ENCODE assay signal across 7 cellular contexts in genomic region chr6:26363882-26364825, GRCh38. TPM values are rescaled to one million over a fixed set of nuclear protein-coding genes. Genes with fewer than 3 reads are reported as not detected.
A peak's percentile ranks its signal among the peaks of the same experiment; 100 is the strongest.
DNase-seq lines count a peak whose midpoint lies in the region; ATAC-seq lines count a peak whose summit lies in the region.
"Had no signal": no experiment of that assay in that cellular context is flagged by ENCODE, and none has a peak within 500 bp of the region (broad histone marks: within the 10 kb centered on the region; RNA-seq: fewer than 3 reads in every experiment).

No MANE protein-coding gene starts in this region.

- no peaks in the 10 kb centered on the region for H3K9me3 Mint-ChIP-seq in CD4-positive, CD25-positive, alpha-beta regulatory T cell
- peaks cover 0 to 2% (median 0%) of the 10 kb centered on the region in 6 donors for H3K9me3 Mint-ChIP-seq in immature natural killer cell
- H3K9me3 Mint-ChIP-seq: natural killer cell treated with Interleukin-12 subunit alpha and Interleukin-12 subunit beta and Interleukin-15 and Interleukin-18, amount 100 ng/mL, for 72 hours had no signal

- H3K4me3 ChIP-seq in CD4-positive, CD25-positive, alpha-beta regulatory T cell (ENCODE audit: low read depth, low read length): peak overlapping the region; percentile 97

- peaks cover 67% of the 10 kb centered on the region for H3K4me1 ChIP-seq in CD4-positive, CD25-positive, alpha-beta regulatory T cell (ENCODE audit: control insufficient read depth, insufficient read depth, low read length, poor library complexity, severe bottlenecking)

- peaks cover 2% of the 10 kb centered on the region for H3K36me3 ChIP-seq in CD4-positive, CD25-positive, alpha-beta regulatory T cell (ENCODE audit: control insufficient read depth, insufficient read depth, low read length)

- DNase-seq in CD4-positive, CD25-positive, alpha-beta regulatory T cell: peak in 2 of 3 donors; percentile 40 to 61
- DNase-seq in RPMI7951 (ENCODE audit: low read depth) (peak; percentile 40), immature natural killer cell (peak; percentile 36 to 56 (median 48)), NCI-H2196 treated with DMSO at 0.1 percent for 48 hours (lab: John Stamatoyannopoulos, UW; ENCODE audit: unreplicated experiment) (no peak), RKO (ENCODE audit: low spot score) (no peak)

- H3K9me3 ChIP-seq in CD4-positive, CD25-positive, alpha-beta regulatory T cell (ENCODE audit: control insufficient read depth in 2 of 2, low read length in 2 of 2): no peaks in the 10 kb centered on the region

- ATAC-seq in CD4-positive, CD25-positive, alpha-beta regulatory T cell (ENCODE audit: low read depth in 2 of 2): peak; percentile 17 to 25
- no peak for ATAC-seq in HG02623 (IDR thresholded peaks at IDR 0.05; ENCODE audit: unreplicated experiment)

- peak overlapping the region; percentile 94 for H3K27ac ChIP-seq in CD4-positive, CD25-positive, alpha-beta regulatory T cell (ENCODE audit: insufficient read depth, low read length, poor library complexity, severe bottlenecking)

- H3K27ac Mint-ChIP-seq in CD4-positive, CD25-positive, alpha-beta regulatory T cell: no peak overlapping the region
- H3K27ac Mint-ChIP-seq in immature natural killer cell: no peak overlapping the region
- H3K27ac Mint-ChIP-seq: natural killer cell treated with Interleukin-12 subunit alpha and Interleukin-12 subunit beta and Interleukin-15 and Interleukin-18, amount 100 ng/mL, for 72 hours had no signal

- no peaks in the 10 kb centered on the region for H3K27me3 Mint-ChIP-seq in CD4-positive, CD25-positive, alpha-beta regulatory T cell
- H3K27me3 Mint-ChIP-seq in immature natural killer cell (ENCODE audit: low read depth in 3 of 3): peaks cover 0 to 7% (median 0%) of the 10 kb centered on the region in 3 donors
- H3K27me3 Mint-ChIP-seq: natural killer cell treated with Interleukin-12 subunit alpha and Interleukin-12 subunit beta and Interleukin-15 and Interleukin-18, amount 100 ng/mL, for 72 hours had no signal

- no peak overlapping the region for H3K4me3 Mint-ChIP-seq in CD4-positive, CD25-positive, alpha-beta regulatory T cell
- no peak overlapping the region for H3K4me3 Mint-ChIP-seq in immature natural killer cell

- H3K36me3 Mint-ChIP-seq in CD4-positive, CD25-positive, alpha-beta regulatory T cell: peaks cover 13% of the 10 kb centered on the region
- H3K36me3 Mint-ChIP-seq in immature natural killer cell: peaks cover 2 to 14% (median 8%) of the 10 kb centered on the region in 3 donors

- H3K4me1 Mint-ChIP-seq in CD4-positive, CD25-positive, alpha-beta regulatory T cell: peaks cover 24 to 61% (median 51%) of the 10 kb centered on the region in 4 donors
- peaks cover 47 to 48% of the 10 kb centered on the region in 2 donors for H3K4me1 Mint-ChIP-seq in immature natural killer cell

- no peaks in the 10 kb centered on the region for H3K27me3 ChIP-seq in CD4-positive, CD25-positive, alpha-beta regulatory T cell (ENCODE audit: control insufficient read depth, insufficient read depth, low read length)

RNA-seq across cellular contexts. Expression of gene BTN3A2, which starts 0.8 kb away (rescaled TPM):
- 135 TPM for total RNA-seq in CD4-positive, CD25-positive, alpha-beta regulatory T cell
- polyA plus RNA-seq in CD4-positive, CD25-positive, alpha-beta regulatory T cell: 100 to 1,000 TPM; 135 to 224 (median 140) TPM
- total RNA-seq in RPMI7951 (2014; rRNA removed; shearing (Covaris generic)): 4.8 and 6.5 TPM in 2 replicates
- polyA plus RNA-seq in immature natural killer cell: 100 to 1,000 TPM; 122 to 227 (median 158) TPM

RNA-seq across cellular contexts. Expression of gene BTN2A2, which starts 18.8 kb away (rescaled TPM):
- 62.3 TPM for total RNA-seq in CD4-positive, CD25-positive, alpha-beta regulatory T cell
- 1 to 10 TPM; 4.5 to 9.5 (median 6.8) TPM for polyA plus RNA-seq in CD4-positive, CD25-positive, alpha-beta regulatory T cell
- 10.6 and 13.5 TPM in 2 replicates for total RNA-seq in RPMI7951 (2014; rRNA removed; shearing (Covaris generic))
- 10 to 100 TPM in 1 of 3 donors, 1 to 10 TPM in 2; 6.6 to 13.5 (median 7.5) TPM for polyA plus RNA-seq in immature natural killer cell

RNA-seq across cellular contexts. Expression of gene BTN3A1, which starts 37.9 kb away (rescaled TPM):
- 279 TPM for total RNA-seq in CD4-positive, CD25-positive, alpha-beta regulatory T cell
- 10 to 100 TPM; 67.4 to 100.0 (median 71.2) TPM for polyA plus RNA-seq in CD4-positive, CD25-positive, alpha-beta regulatory T cell
- total RNA-seq in RPMI7951 (2014; rRNA removed; shearing (Covaris generic)): 18.9 and 22.3 TPM in 2 replicates
- 100 to 1,000 TPM in 1 of 3 donors, 10 to 100 TPM in 2; 57.3 to 117 (median 98.5) TPM for polyA plus RNA-seq in immature natural killer cell

Comparison
In these comparisons a context has a peak if more than half of its experiments do, and no peak if none do; other contexts are left out.
1. DNase-seq: peak in CD4-positive, CD25-positive, alpha-beta regulatory T cell (2 of 3), RPMI7951 (single experiment) and immature natural killer cell (3 of 3); none in NCI-H2196 treated with DMSO at 0.1 percent for 48 hours (single experiment) and RKO (single experiment).
2. RNA of gene BTN3A2, which starts 0.8 kb away (total RNA-seq): 135 TPM in CD4-positive, CD25-positive, alpha-beta regulatory T cell (single experiment); 4.8 to 6.5 TPM in RPMI7951; every median in the first group is over 10 times any median in the second.
3. RNA of gene BTN3A1, which starts 37.9 kb away (total RNA-seq): 279 TPM in CD4-positive, CD25-positive, alpha-beta regulatory T cell (single experiment); 18.9 to 22.3 TPM in RPMI7951; every median in the first group is over 10 times any median in the second.